ENCODE assay signal across 10 cellular contexts in the genomic region with DNA sequence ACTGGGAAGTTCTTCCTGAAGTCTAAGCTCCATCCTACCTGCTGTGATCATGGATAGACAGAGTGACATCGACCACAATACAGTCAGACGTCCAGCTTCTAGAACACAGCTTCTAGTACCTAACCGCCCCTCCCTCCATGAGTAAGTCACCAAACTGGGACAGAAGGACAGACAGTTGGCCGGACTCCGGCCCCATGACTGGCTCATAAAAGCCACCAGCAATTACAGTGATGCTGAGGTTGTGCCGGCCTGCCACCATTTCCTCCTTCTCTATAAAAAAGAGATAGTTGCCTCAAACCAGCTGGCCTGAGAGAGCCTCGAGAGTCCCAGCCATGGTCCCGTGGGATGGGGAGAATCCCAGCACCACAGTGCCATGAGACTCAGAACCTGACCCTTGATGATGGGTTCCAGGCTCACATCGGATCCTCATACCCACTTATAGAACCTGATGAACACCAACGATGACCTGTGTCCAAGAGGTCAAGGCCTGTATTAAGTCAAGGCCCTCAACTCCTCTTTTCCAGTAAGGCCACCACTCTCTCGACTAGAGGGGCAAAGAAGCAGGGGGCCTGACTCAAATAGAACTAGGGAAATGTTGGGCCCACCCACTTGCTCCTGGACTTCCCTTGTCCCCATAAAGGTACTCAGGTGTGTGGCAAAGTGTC. TPM values are rescaled to one million over a fixed set of nuclear protein-coding genes. Genes with fewer than 3 reads are reported as not detected.
DNase-seq lines count a peak whose midpoint lies in the region; ATAC-seq and TF ChIP-seq lines count a peak whose summit lies in the region.
"Had no signal": no experiment of that assay in that cellular context is flagged by ENCODE, and none has a peak within 500 bp of the region (broad histone marks: within the 10 kb centered on the region; RNA-seq: fewer than 3 reads in every experiment).

No MANE protein-coding gene starts in this region.

- no peak for DNase-seq in CD14-positive monocyte (ENCODE audit: low spot score)
- no peak for DNase-seq in NB4 (ENCODE audit: low read depth)
- no peak for DNase-seq in endothelial cell (ENCODE audit: low spot score)
- no peak for DNase-seq in osteocyte (ENCODE audit: extremely low spot score, unreplicated experiment)
- DNase-seq in kidney tubule cell (ENCODE audit: low spot score), result no peak
- DNase-seq in NCI-H1417 (lab: John Stamatoyannopoulos, UW), result no peak
- no peak for DNase-seq in NCI-H1694 treated with DMSO at 0.1 percent for 48 hours (lab: John Stamatoyannopoulos, UW)
- DNase-seq: effector CD8-positive, alpha-beta T cell; GOT3 had no signal

- no peak for ATAC-seq in HG03196 (IDR thresholded peaks at IDR 0.05; ENCODE audit: unreplicated experiment)

- H3K4me1 Mint-ChIP-seq in CD14-positive monocyte (peaks cover 75% of the 10 kb centered on the region), endothelial cell (ENCODE audit: unreplicated experiment) (peaks cover 51% of the 10 kb centered on the region), osteocyte (ENCODE audit: unreplicated experiment) (peaks cover 56% of the 10 kb centered on the region)

- H3K27ac Mint-ChIP-seq in CD14-positive monocyte (peak overlapping the region; percentile 76 to 99 (median 89)), endothelial cell (ENCODE audit: unreplicated experiment) (no peak overlapping the region), osteocyte (ENCODE audit: unreplicated experiment) (peak overlapping the region; percentile 32)

- H3K36me3 Mint-ChIP-seq in CD14-positive monocyte (peaks cover 29 to 38% of the 10 kb centered on the region in 2 donors), endothelial cell (ENCODE audit: low read depth, unreplicated experiment) (peaks cover 10% of the 10 kb centered on the region), osteocyte (ENCODE audit: unreplicated experiment) (peaks cover 11% of the 10 kb centered on the region)

- H3K27me3 Mint-ChIP-seq in CD14-positive monocyte (ENCODE audit: low read depth in 3 of 3), result peaks cover 0 to 3% (median 0%) of the 10 kb centered on the region in 3 donors
- H3K27me3 Mint-ChIP-seq in endothelial cell (ENCODE audit: unreplicated experiment), result peaks cover 14% of the 10 kb centered on the region
- H3K27me3 Mint-ChIP-seq in osteocyte (ENCODE audit: unreplicated experiment), result no peaks in the 10 kb centered on the region

- intact Hi-C loops in CD14-positive monocyte (cut with micrococcal nuclease), result loop anchor here (2.0 to 10.0 kb wide), 3 partner anchors 16 to 58 kb away; no protein-coding TSS in a partner anchor

- no peak for TF ChIP-seq CTCF in CD14-positive monocyte (IDR thresholded peaks at IDR 0.05)
- TF ChIP-seq CTCF in NB4 (IDR thresholded peaks at IDR 0.05; ENCODE audit: low read depth, low read length), result no peak
- TF ChIP-seq CTCF in endothelial cell (IDR thresholded peaks at IDR 0.05; ENCODE audit: unreplicated experiment), result no peak
- TF ChIP-seq CTCF in osteocyte (IDR thresholded peaks at IDR 0.05), result no peak

- H3K9me3 Mint-ChIP-seq in CD14-positive monocyte (peaks cover 0 to 3% (median 0%) of the 10 kb centered on the region in 7 donors), endothelial cell (ENCODE audit: unreplicated experiment) (no peaks in the 10 kb centered on the region), osteocyte (ENCODE audit: unreplicated experiment) (no peaks in the 10 kb centered on the region)

- TF ChIP-seq POLR2A in NB4 (IDR thresholded peaks at IDR 0.05; ENCODE audit: extremely low read depth, insufficient read length), result no peak

- peak overlapping the region; percentile 92 for H3K4me3 ChIP-seq in NB4 (ENCODE audit: low read depth, low read length)

- H3K4me3 Mint-ChIP-seq in CD14-positive monocyte (peak overlapping the region; percentile 93 to 97), endothelial cell (ENCODE audit: unreplicated experiment) (peak overlapping the region; percentile 70), osteocyte (ENCODE audit: unreplicated experiment) (peak overlapping the region; percentile 68)

RNA-seq across cellular contexts. Expression of a gene that starts 3.4 kb away (rescaled TPM):
- polyA plus RNA-seq in CD14-positive monocyte, result 1 to 10 TPM; 4.5 to 8.0 TPM
- total RNA-seq in endothelial cell (ENCODE audit: unreplicated experiment) (45.2 TPM), osteocyte (33.8 and 45.8 TPM in 2 replicates)
